9 cellular contexts compared by ENCODE assay signal in genomic region chr5:90932052-90932699, GRCh38.
DNase-seq lines count a peak whose midpoint lies in the region; ATAC-seq lines count a peak whose summit lies in the region.
"Had no signal": no experiment of that assay in that cellular context is flagged by ENCODE, and none has a peak within 500 bp of the region (broad histone marks: within the 10 kb centered on the region; RNA-seq: fewer than 3 reads in every experiment).

No MANE protein-coding gene starts in this region.

- peak; percentile 87 for ATAC-seq in GM21447 (IDR thresholded peaks at IDR 0.05; ENCODE audit: unreplicated experiment)
- no peak for ATAC-seq in activated T-cell treated with anti-CD3 and anti-CD28 coated beads, Interleukin-2, amount 50 U/mL, for 4 hours

- H3K4me3 Mint-ChIP-seq in activated T-cell treated with anti-CD3 and anti-CD28 coated beads, Interleukin-2, amount 50 U/mL, for 4 hours: no peak overlapping the region
- H3K4me3 Mint-ChIP-seq: activated naive CD8-positive, alpha-beta T cell had no signal

- H3K4me1 Mint-ChIP-seq in activated T-cell treated with anti-CD3 and anti-CD28 coated beads, Interleukin-2, amount 50 U/mL, for 4 hours (ENCODE audit: low read depth): peaks cover 4% of the 10 kb centered on the region

- peaks cover 4% of the 10 kb centered on the region for H3K9me3 Mint-ChIP-seq in activated T-cell treated with anti-CD3 and anti-CD28 coated beads, Interleukin-2, amount 50 U/mL, for 4 hours

- H3K36me3 Mint-ChIP-seq in activated T-cell treated with anti-CD3 and anti-CD28 coated beads, Interleukin-2, amount 50 U/mL, for 4 hours (ENCODE audit: insufficient read depth): no peaks in the 10 kb centered on the region

- peaks cover 6% of the 10 kb centered on the region for H3K27me3 Mint-ChIP-seq in activated T-cell treated with anti-CD3 and anti-CD28 coated beads, Interleukin-2, amount 50 U/mL, for 4 hours (ENCODE audit: low read depth)

- DNase-seq in DMS79 treated with DMSO at 0.1 percent for 48 hours (lab: John Stamatoyannopoulos, UW) (peak; percentile 17), DMS79 (lab: John Stamatoyannopoulos, UW) (no peak), NCI-H1694 (lab: John Stamatoyannopoulos, UW) (peak; percentile 58), glomerular visceral epithelial cell (ENCODE audit: extremely low spot score) (peak; percentile 61), pons (ENCODE audit: low spot score) (peak; percentile 43), NCI-H510A (lab: John Stamatoyannopoulos, UW) (no peak)
- peak; percentile 5 for DNase-seq in activated T-cell treated with anti-CD3 and anti-CD28 coated beads, Interleukin-2, amount 50 U/mL, for 4 hours

Comparison
In these comparisons a context has a peak if more than half of its experiments do, and no peak if none do; other contexts are left out.
1. DNase-seq: peak in DMS79 treated with DMSO at 0.1 percent for 48 hours (single experiment), NCI-H1694 (single experiment), activated T-cell treated with anti-CD3 and anti-CD28 coated beads, Interleukin-2, amount 50 U/mL, for 4 hours (single experiment), glomerular visceral epithelial cell (single experiment) and pons (single experiment); none in DMS79 (single experiment) and NCI-H510A (single experiment).